ENCODE assay signal across 17 cellular contexts in the genomic region with DNA sequence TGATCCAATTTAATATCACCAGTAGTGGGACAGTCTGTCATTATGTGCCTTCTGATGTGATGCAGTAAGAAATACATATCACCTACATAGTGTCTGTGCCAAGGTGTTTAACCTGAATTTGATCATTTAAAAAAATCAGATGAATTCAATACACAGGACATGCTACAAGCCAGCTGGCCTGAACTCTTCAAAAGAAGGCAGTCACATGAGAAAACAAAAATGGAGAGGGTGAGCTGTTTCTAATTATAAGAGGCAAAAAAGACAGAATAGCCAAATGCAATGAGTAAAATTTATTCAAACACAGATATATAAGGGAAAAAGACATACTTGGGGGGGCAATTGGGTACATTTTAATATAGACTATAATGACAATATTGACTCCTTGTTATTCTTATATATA.
"Had no signal": no experiment of that assay in that cellular context is flagged by ENCODE, and none has a peak within 500 bp of the region (broad histone marks: within the 10 kb centered on the region; RNA-seq: fewer than 3 reads in every experiment).

No MANE protein-coding gene starts in this region.

- H3K9me3 ChIP-seq: left lung, mucosa of descending colon, right lobe of liver, thoracic aorta, upper lobe of right lung had no signal

- ATAC-seq: activated naive CD4-positive, alpha-beta T cell treated with anti-CD3 and anti-CD28 coated beads, Interleukin-2, amount 50 U/mL, for 72 hours; mucosa of descending colon; stimulated activated naive B cell treated with anti-CD40 and anti-IgM and Interleukin-4, amounts not matched to agents 10 μg/mL and 1 μg/mL and 100 μg/mL, for 72 hours; upper lobe of right lung had no signal

- FAIRE-seq: frontal cortex, kidney, TTC549 had no signal

- H3K4me2 ChIP-seq: smooth muscle cell had no signal

- DNase-seq: activated CD4-positive, alpha-beta T cell treated with anti-CD3 and anti-CD28 coated beads, Interleukin-2, amount 50 U/mL, for 4 hours; activated gamma-delta T cell treated with Interleukin-2 at 50 U/mL for 16 hours; effector CD4-positive, alpha-beta T cell; hypothalamus; kidney; left lung; mucosa of descending colon; naive B cell; right lobe of liver; stimulated activated CD4-positive, alpha-beta T cell treated with anti-CD3 and anti-CD28 coated beads, Interleukin-4, amount 100 ng/mL, for 4 hours; stimulated activated naive B cell treated with anti-CD40 and anti-IgM and Interleukin-4, amounts not matched to agents 10 μg/mL and 1 μg/mL and 100 μg/mL, for 72 hours; upper lobe of right lung had no signal

- H3K4me3 ChIP-seq: left lung, mucosa of descending colon, right lobe of liver, smooth muscle cell, thoracic aorta, upper lobe of right lung had no signal

- H3K27ac ChIP-seq: left lung, right lobe of liver, thoracic aorta, upper lobe of right lung had no signal

- H3K27me3 ChIP-seq: left lung, right lobe of liver, upper lobe of right lung had no signal

- H3K36me3 ChIP-seq: left lung, right lobe of liver, thoracic aorta, upper lobe of right lung had no signal

- H3K4me1 ChIP-seq: left lung, right lobe of liver, upper lobe of right lung had no signal
